Comparison of ENCODE assay signal across 8 cellular contexts in genomic region chr5:52798952-52799351, GRCh38. TPM values are rescaled to one million over a fixed set of nuclear protein-coding genes. Genes with fewer than 3 reads are reported as not detected.
DNase-seq lines count a peak whose midpoint lies in the region; ATAC-seq and TF ChIP-seq lines count a peak whose summit lies in the region.

No MANE protein-coding gene starts in this region.

- intact Hi-C loops in thyroid gland (cut with DNase I), result no loop called here

- H3K9me3 ChIP-seq in thyroid gland, result no peaks in the 10 kb centered on the region

- H3K36me3 Mint-ChIP-seq in activated T-cell treated with anti-CD3 and anti-CD28 coated beads, Interleukin-2, amount 50 U/mL, for 4 hours (ENCODE audit: insufficient read depth), result peaks cover 15% of the 10 kb centered on the region
- peaks cover 34% of the 10 kb centered on the region for H3K36me3 Mint-ChIP-seq in activated naive CD8-positive, alpha-beta T cell treated with anti-CD3 and anti-CD28 coated beads for 36 hours

- TF ChIP-seq POLR2A in thyroid gland (IDR thresholded peaks at IDR 0.05), result no peak

- TF ChIP-seq CTCF in thyroid gland (IDR thresholded peaks at IDR 0.05), result no peak

- no peaks in the 10 kb centered on the region for H3K27me3 ChIP-seq in thyroid gland

- 2 to 7% methylated on average over 4 of the region's 4 CpGs for WGBS in thyroid gland, 2 donors

- H3K27me3 Mint-ChIP-seq in activated T-cell treated with anti-CD3 and anti-CD28 coated beads, Interleukin-2, amount 50 U/mL, for 4 hours (ENCODE audit: low read depth), result no peaks in the 10 kb centered on the region
- no peaks in the 10 kb centered on the region for H3K27me3 Mint-ChIP-seq in activated naive CD8-positive, alpha-beta T cell treated with anti-CD3 and anti-CD28 coated beads for 36 hours

- H3K27ac ChIP-seq in thyroid gland, result peak overlapping the region; percentile 86 to 99 (median 98)

- H3K36me3 ChIP-seq in thyroid gland, result no peaks in the 10 kb centered on the region

- H3K4me1 ChIP-seq in thyroid gland, result peaks cover 52 to 78% of the 10 kb centered on the region in 2 donors

- peaks cover 46% of the 10 kb centered on the region for H3K4me1 Mint-ChIP-seq in activated T-cell treated with anti-CD3 and anti-CD28 coated beads, Interleukin-2, amount 50 U/mL, for 4 hours (ENCODE audit: low read depth)
- H3K4me1 Mint-ChIP-seq in activated naive CD8-positive, alpha-beta T cell treated with anti-CD3 and anti-CD28 coated beads for 36 hours, result peaks cover 34% of the 10 kb centered on the region

- no peak for DNase-seq in activated T-cell treated with anti-CD3 and anti-CD28 coated beads, Interleukin-2, amount 50 U/mL, for 4 hours
- DNase-seq in activated T-cell treated with anti-CD3 and anti-CD28 coated beads, Interleukin-2, amount 50 U/mL, for 1 hour, result no peak
- no peak for DNase-seq in activated naive CD8-positive, alpha-beta T cell treated with anti-CD3 and anti-CD28 coated beads for 36 hours
- no peak for DNase-seq in left lobe of liver (ENCODE audit: low spot score)
- no peak for DNase-seq in thyroid gland
- no peak for DNase-seq in dedifferentiated amniotic fluid mesenchymal stem cell (ENCODE audit: extremely low spot score)
- no peak for DNase-seq in AG08396 (ENCODE audit: low spot score)

- ATAC-seq in activated T-cell treated with anti-CD3 and anti-CD28 coated beads, Interleukin-2, amount 50 U/mL, for 4 hours, result no peak
- ATAC-seq in left lobe of liver (peak; percentile 1), GM21737 (IDR thresholded peaks at IDR 0.05; ENCODE audit: unreplicated experiment) (no peak)

- no peaks in the 10 kb centered on the region for H3K9me3 Mint-ChIP-seq in activated T-cell treated with anti-CD3 and anti-CD28 coated beads, Interleukin-2, amount 50 U/mL, for 4 hours
- no peaks in the 10 kb centered on the region for H3K9me3 Mint-ChIP-seq in activated naive CD8-positive, alpha-beta T cell treated with anti-CD3 and anti-CD28 coated beads for 36 hours

- H3K27ac Mint-ChIP-seq in activated naive CD8-positive, alpha-beta T cell treated with anti-CD3 and anti-CD28 coated beads for 36 hours, result peak overlapping the region; percentile 98

- peak overlapping the region; percentile 96 for H3K4me3 Mint-ChIP-seq in activated T-cell treated with anti-CD3 and anti-CD28 coated beads, Interleukin-2, amount 50 U/mL, for 4 hours
- H3K4me3 Mint-ChIP-seq in activated naive CD8-positive, alpha-beta T cell treated with anti-CD3 and anti-CD28 coated beads for 36 hours, result peak overlapping the region; percentile 95

- peak overlapping the region; percentile 16 to 61 (median 49) for H3K4me3 ChIP-seq in thyroid gland (replicated peaks in 1 of 3)

RNA-seq across cellular contexts. Expression of gene ITGA1, which starts 11.2 kb away (rescaled TPM):
- total RNA-seq in activated T-cell treated with anti-CD3 and anti-CD28 coated beads, Interleukin-2, amount 50 U/mL, for 4 hours, result 1 to 10 TPM; 2.1 to 6.3 (median 4.7) TPM
- total RNA-seq in activated naive CD8-positive, alpha-beta T cell treated with anti-CD3 and anti-CD28 coated beads for 36 hours, result 1 to 10 TPM; 6.9 to 9.9 TPM
- total RNA-seq in left lobe of liver (69.5 TPM), thyroid gland (10 to 100 TPM; 38.7 to 85.9 (median 52.6) TPM)

RNA-seq across cellular contexts. Expression of gene PELO, which starts 11.2 kb away (rescaled TPM):
- total RNA-seq in activated T-cell treated with anti-CD3 and anti-CD28 coated beads, Interleukin-2, amount 50 U/mL, for 4 hours, result 10 to 100 TPM; 21.2 to 26.5 (median 23.7) TPM
- total RNA-seq in activated naive CD8-positive, alpha-beta T cell treated with anti-CD3 and anti-CD28 coated beads for 36 hours, result 10 to 100 TPM; 24.8 TPM
- total RNA-seq in left lobe of liver (21.0 TPM), thyroid gland (10 to 100 TPM; 20.0 to 37.0 (median 23.3) TPM)
